5 cellular contexts compared by ENCODE assay signal in the genomic region with DNA sequence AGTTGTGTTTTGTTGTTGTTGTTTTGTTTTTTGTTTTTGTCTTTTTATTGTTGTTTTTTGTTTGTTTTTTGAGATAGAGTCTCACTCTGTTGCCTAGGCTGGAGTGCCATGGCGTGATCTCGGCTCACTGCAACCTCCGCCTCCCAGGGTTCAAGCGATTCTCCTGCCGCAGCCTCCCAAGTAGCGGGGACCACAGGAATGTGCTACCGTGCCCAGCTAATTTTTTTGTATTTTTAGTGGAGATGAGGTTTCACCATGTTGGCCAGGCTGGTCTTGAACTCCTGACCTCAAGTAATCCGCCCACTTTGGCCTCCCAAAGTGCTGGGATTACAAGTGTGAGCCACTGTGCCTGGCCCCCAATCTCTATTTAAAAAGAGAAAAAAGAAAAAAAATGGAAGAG.
DNase-seq lines count a peak whose midpoint lies in the region; ATAC-seq, FAIRE-seq and TF ChIP-seq lines count a peak whose summit lies in the region.
"Not testable (repeated sequence)": the region's sequence is repeated elsewhere in the genome, so short reads cannot be mapped to it uniquely, and the experiment has no call there.

No MANE protein-coding gene starts in this region.

- ATAC-seq in A549, result not testable (repeated sequence)

- not testable (repeated sequence) for TF ChIP-seq CTCF in A549 (IDR thresholded peaks at IDR 0.05); osteocyte (IDR thresholded peaks at IDR 0.05)

- TF ChIP-seq POLR2A in A549 (IDR thresholded peaks at IDR 0.05; ENCODE audit: low read length), result not testable (repeated sequence)

- not testable (repeated sequence) for H3K36me3 Mint-ChIP-seq in osteocyte (ENCODE audit: unreplicated experiment)

- not testable (repeated sequence) for H3K27me3 Mint-ChIP-seq in osteocyte (ENCODE audit: unreplicated experiment)

- H3K4me3 ChIP-seq in A549, SJSA1: not testable (repeated sequence)

- not testable (repeated sequence) for H3K9me3 Mint-ChIP-seq in osteocyte (ENCODE audit: unreplicated experiment)

- H3K36me3 ChIP-seq in SJSA1, result not testable (repeated sequence)

- peaks cover 36% of the 10 kb centered on the region for H3K4me1 ChIP-seq in A549
- H3K4me1 ChIP-seq in SJSA1 (replicated peaks), result peaks cover 57% of the 10 kb centered on the region

- peak overlapping the region; percentile 70 to 85; a peak in 5 of 6 replicates for H3K27ac ChIP-seq in A549
- H3K27ac ChIP-seq in SJSA1, result peak overlapping the region; percentile 100

- not testable (repeated sequence) for FAIRE-seq in A549 (lab: Jason Lieb, UNC)

- peaks cover 58% of the 10 kb centered on the region for H3K4me1 Mint-ChIP-seq in osteocyte (ENCODE audit: unreplicated experiment)

- not testable (repeated sequence) for TF ChIP-seq RAD21 in A549 (conservative IDR thresholded peaks at IDR 0.05 in 1 of 2, IDR thresholded peaks at IDR 0.05 in 1 of 2)

- POLR2A ChIA-PET in A549 (lab: Yijun Ruan, JAX), result not testable (repeated sequence)

- not testable (repeated sequence) for H3K9me3 ChIP-seq in A549; SJSA1 (replicated peaks)

- H3K4me2 ChIP-seq in A549, result not testable (repeated sequence)

- CTCF ChIA-PET in A549 (lab: Yijun Ruan, JAX), result interaction anchor here (1.3 kb wide), 1 partner anchor 109 kb away, joined by 3 read pairs; a partner anchor contains a TSS

- not testable (repeated sequence) for DNase-seq in A549 (ENCODE audit: low read depth in 1 of 2, low spot score in 1 of 2); osteocyte (ENCODE audit: extremely low spot score, unreplicated experiment)
- peak; percentile 76 for DNase-seq in M059J (ENCODE audit: low read depth)
- DNase-seq in SJSA1 (ENCODE audit: low read depth in 1 of 2, low spot score in 2 of 2), result peak; percentile 87 to 88
- peak; percentile 54 for DNase-seq in glomerular visceral epithelial cell (ENCODE audit: extremely low spot score)

- H3K27ac Mint-ChIP-seq in osteocyte (ENCODE audit: unreplicated experiment), result peak overlapping the region; percentile 27

- WGBS in A549 (ENCODE audit: missing lambda C conversion rate), result 90% methylated on average over 8 of the region's 8 CpGs

- TF ChIP-seq EP300 in A549 (IDR thresholded peaks at IDR 0.05), result not testable (repeated sequence)

- H3K4me3 Mint-ChIP-seq in osteocyte (ENCODE audit: unreplicated experiment), result not testable (repeated sequence)

- not testable (repeated sequence) for H3K27me3 ChIP-seq in SJSA1 (replicated peaks)
